Comparison of ENCODE assay signal across 16 cellular contexts in genomic region chr4:102713096-102713495, GRCh38. TPM values are rescaled to one million over a fixed set of nuclear protein-coding genes. Genes with fewer than 3 reads are reported as not detected.
DNase-seq lines count a peak whose midpoint lies in the region; ATAC-seq and TF ChIP-seq lines count a peak whose summit lies in the region.
"Had no signal": no experiment of that assay in that cellular context is flagged by ENCODE, and none has a peak within 500 bp of the region (broad histone marks: within the 10 kb centered on the region; RNA-seq: fewer than 3 reads in every experiment).

No MANE protein-coding gene starts in this region.

- H3K36me3 ChIP-seq in smooth muscle cell (ENCODE audit: low read depth) (peaks cover 4% of the 10 kb centered on the region), psoas muscle (ENCODE audit: insufficient read depth in 1 of 2, low read depth in 1 of 2) (no peaks in the 10 kb centered on the region)

- H3F3A ChIP-seq in smooth muscle cell (ENCODE audit: low read depth) = no peaks in the 10 kb centered on the region

- H3K4me2 ChIP-seq in smooth muscle cell = peak overlapping the region; percentile 56

- WGBS in smooth muscle cell (ENCODE audit: low lambda C conversion rate) = 22% methylated on average over 3 of the region's 3 CpGs
- WGBS in psoas muscle, 3 donors = 60 to 65% (median 62%) methylated on average over 3 of the region's 3 CpGs

- no peak overlapping the region for H3K27ac ChIP-seq in foreskin keratinocyte
- peak overlapping the region; percentile 93 for H3K27ac ChIP-seq in smooth muscle cell (ENCODE audit: low read depth)
- no peak overlapping the region for H3K27ac ChIP-seq in psoas muscle

- H3K4me1 ChIP-seq in foreskin keratinocyte (peaks cover 3% of the 10 kb centered on the region), smooth muscle cell (ENCODE audit: low read depth) (no peaks in the 10 kb centered on the region), psoas muscle (no peaks in the 10 kb centered on the region)

- H3K4me3 ChIP-seq in smooth muscle cell (no peak overlapping the region), psoas muscle (no peak overlapping the region)

- H4K20me1 ChIP-seq in smooth muscle cell (ENCODE audit: low read depth) = no peaks in the 10 kb centered on the region

- peak overlapping the region; percentile 50 for H3K9ac ChIP-seq in smooth muscle cell (ENCODE audit: low read depth)

- no peak for TF ChIP-seq CTCF in foreskin keratinocyte (conservative IDR thresholded peaks at IDR 0.05)
- no peak for TF ChIP-seq CTCF in smooth muscle cell (IDR thresholded peaks at IDR 0.05; ENCODE audit: borderline replicate concordance, insufficient read depth, poor library complexity, severe bottlenecking)
- no peak for TF ChIP-seq CTCF in psoas muscle (IDR thresholded peaks at IDR 0.05)

- H3K9me3 ChIP-seq in smooth muscle cell (replicated peaks; ENCODE audit: low read depth) (no peaks in the 10 kb centered on the region), psoas muscle (no peaks in the 10 kb centered on the region)

- intact Hi-C loops in psoas muscle (cut with DNase I) = no loop called here

- DNase-seq in GM04503 (ENCODE audit: low read depth) = peak; percentile 22
- peak in 1 of 2 donors; percentile 39 for DNase-seq in foreskin keratinocyte
- DNase-seq in smooth muscle cell (lab: John Stamatoyannopoulos, UW; ENCODE audit: unreplicated experiment) = no peak
- no peak for DNase-seq in psoas muscle
- no peak for DNase-seq in NCI-H2107 treated with DMSO at 0.1 percent for 48 hours (lab: John Stamatoyannopoulos, UW; ENCODE audit: unreplicated experiment)
- DNase-seq in NCI-H524 (lab: John Stamatoyannopoulos, UW) = no peak
- DNase-seq: activated CD4-positive, alpha-beta T cell treated with anti-CD3 and anti-CD28 coated beads for 36 hours; CD8-positive, alpha-beta T cell; central memory CD4-positive, alpha-beta T cell; erythroblast; NCI-H2171 treated with DMSO at 0.1 percent for 48 hours; stimulated activated CD4-positive, alpha-beta T cell treated with anti-CD3 and anti-CD28 coated beads, Interleukin-2, amount 100 ng/mL, for 48 hours; stimulated activated naive B cell treated with anti-CD40 and anti-IgM and Interleukin-4, amounts not matched to agents 10 μg/mL and 1 μg/mL and 100 μg/mL, for 72 hours; T-cell had no signal

- ATAC-seq in SK-N-SH treated with all-trans-retinoic acid at 6 μM for 48 hours = peak; percentile 90
- ATAC-seq in foreskin keratinocyte = peak; percentile 51
- ATAC-seq in psoas muscle = no peak
- ATAC-seq in GM18867 (IDR thresholded peaks at IDR 0.05; ENCODE audit: unreplicated experiment) = no peak
- ATAC-seq: activated CD4-positive, alpha-beta T cell treated with anti-CD3 and anti-CD28 coated beads for 36 hours; CD8-positive, alpha-beta T cell; stimulated activated naive B cell treated with anti-CD40 and anti-IgM and Interleukin-4, amounts not matched to agents 10 μg/mL and 1 μg/mL and 100 μg/mL, for 72 hours; T-cell had no signal

- H3K27me3 ChIP-seq in foreskin keratinocyte = no peaks in the 10 kb centered on the region
- H3K27me3 ChIP-seq in smooth muscle cell (ENCODE audit: low read depth) = no peaks in the 10 kb centered on the region
- H3K27me3 ChIP-seq in psoas muscle (ENCODE audit: insufficient read depth in 3 of 3, low read length in 2 of 3) = no peaks in the 10 kb centered on the region

- H2AFZ ChIP-seq in smooth muscle cell (ENCODE audit: low read depth) = no peak overlapping the region

- H3K79me2 ChIP-seq in smooth muscle cell (ENCODE audit: low read depth) = peaks cover 26% of the 10 kb centered on the region

TF ChIP-seq in SK-N-SH treated with all-trans-retinoic acid at 6 μM for 48 hours, 23 proteins besides CTCF, POLR2A, EP300 and RAD21 (continues in another document):
- no peak for TF ChIP-seq ESRRG (CRISPR knock-in tag; IDR thresholded peaks at IDR 0.05)
- no peak for TF ChIP-seq TSHZ2 (CRISPR knock-in tag; IDR thresholded peaks at IDR 0.05)
- no peak for TF ChIP-seq PATZ1 (CRISPR knock-in tag; IDR thresholded peaks at IDR 0.05; ENCODE audit: borderline replicate concordance)
- no peak for TF ChIP-seq ARNTL (CRISPR knock-in tag; IDR thresholded peaks at IDR 0.05; ENCODE audit: borderline replicate concordance, low read depth)
- no peak; the same call in 1 of the 2 replicates for TF ChIP-seq ZNF70 (CRISPR knock-in tag; IDR thresholded peaks at IDR 0.05)
- 0 out of 2 replicates have a peak, but pooled peaks have one; percentile 66 for TF ChIP-seq SNAI2 (CRISPR knock-in tag; IDR thresholded peaks at IDR 0.05)
- no peak for TF ChIP-seq TCF4 (CRISPR knock-in tag; IDR thresholded peaks at IDR 0.05; ENCODE audit: borderline replicate concordance)
- no peak for TF ChIP-seq ZFP3 (CRISPR knock-in tag; IDR thresholded peaks at IDR 0.05)
- no peak for TF ChIP-seq ZC3H10 (CRISPR knock-in tag; IDR thresholded peaks at IDR 0.05)
- TF ChIP-seq ZNF565 (CRISPR knock-in tag; conservative IDR thresholded peaks at IDR 0.05; ENCODE audit: low read depth) = no peak
- TF ChIP-seq ZNF8 (CRISPR knock-in tag; IDR thresholded peaks at IDR 0.05) = no peak
- TF ChIP-seq GLIS3 (CRISPR knock-in tag; IDR thresholded peaks at IDR 0.05) = no peak
- TF ChIP-seq ZFP30 (CRISPR knock-in tag; IDR thresholded peaks at IDR 0.05) = no peak
- TF ChIP-seq BACH2 (CRISPR knock-in tag; IDR thresholded peaks at IDR 0.05; ENCODE audit: borderline replicate concordance) = no peak
- peak; percentile 62 for TF ChIP-seq ISL1 (CRISPR knock-in tag; IDR thresholded peaks at IDR 0.05)
- no peak for TF ChIP-seq OSR1 (CRISPR knock-in tag; IDR thresholded peaks at IDR 0.05)
- TF ChIP-seq PPARA (CRISPR knock-in tag; IDR thresholded peaks at IDR 0.05; ENCODE audit: borderline replicate concordance) = no peak
- TF ChIP-seq TOX (CRISPR knock-in tag; IDR thresholded peaks at IDR 0.05; ENCODE audit: borderline replicate concordance) = no peak
- TF ChIP-seq POU6F1 (CRISPR knock-in tag; IDR thresholded peaks at IDR 0.05; ENCODE audit: borderline replicate concordance, low read depth) = no peak
- TF ChIP-seq RARB (CRISPR knock-in tag; IDR thresholded peaks at IDR 0.05) = no peak

RNA-seq across cellular contexts. Expression of gene MANBA, which starts 47.7 kb away (rescaled TPM):
- total RNA-seq in foreskin keratinocyte (9.8 and 18.7 TPM in 2 replicates), smooth muscle cell (99.9 and 137 TPM in 2 replicates), psoas muscle (10 to 100 TPM in 2 of 4 donors, 1 to 10 TPM in 2; 3.5 to 11.9 (median 8.2) TPM)
- polyA plus RNA-seq in foreskin keratinocyte (6.4 and 9.1 TPM in 2 replicates), smooth muscle cell (54.0 and 58.1 TPM in 2 replicates), psoas muscle (1 to 10 TPM; 3.1 to 4.8 (median 4.2) TPM)

Comparison
In these comparisons a context has a peak if more than half of its experiments do, and no peak if none do; other contexts are left out.
1. ATAC-seq: peak in SK-N-SH treated with all-trans-retinoic acid at 6 μM for 48 hours (single experiment) and foreskin keratinocyte (single experiment); none in psoas muscle (0 of 4) and GM18867 (single experiment).